ENCODE assay signal across 7 cellular contexts in genomic region chr1:91500756-91501526, GRCh38. TPM values are rescaled to one million over a fixed set of nuclear protein-coding genes. Genes with fewer than 3 reads are reported as not detected.
DNase-seq lines count a peak whose midpoint lies in the region; ATAC-seq, FAIRE-seq and TF ChIP-seq lines count a peak whose summit lies in the region.

Gene CDC7 (plus strand): TSS chr1:91500851. CDS start chr1:91501717, 866 bp downstream.

- no peaks in the 10 kb centered on the region for H3K36me3 Mint-ChIP-seq in astrocyte (ENCODE audit: low read depth, unreplicated experiment)

- H3K79me2 ChIP-seq in astrocyte (ENCODE audit: insufficient read depth, low read length) = peaks cover 22% of the 10 kb centered on the region

- peaks cover 13% of the 10 kb centered on the region for H3K4me1 ChIP-seq in astrocyte (ENCODE audit: insufficient read depth, low read length)
- H3K4me1 ChIP-seq in rectal smooth muscle tissue (ENCODE audit: control insufficient read depth, insufficient read depth, low read length) = no peaks in the 10 kb centered on the region

- H3K4me3 Mint-ChIP-seq in astrocyte (ENCODE audit: unreplicated experiment) = no peak within 1 kb of the TSS

- H3K4me1 Mint-ChIP-seq in astrocyte (ENCODE audit: low read depth, unreplicated experiment) = peaks cover 5% of the 10 kb centered on the region

- no peaks in the 10 kb centered on the region for H4K20me1 ChIP-seq in astrocyte (ENCODE audit: insufficient read depth, low read length)

- H3K27me3 ChIP-seq in astrocyte (ENCODE audit: insufficient read depth, low read length) = no peaks in the 10 kb centered on the region
- H3K27me3 ChIP-seq in rectal smooth muscle tissue (ENCODE audit: control insufficient read depth, insufficient read depth, low read length) = no peaks in the 10 kb centered on the region

- peak within 1 kb of the TSS; percentile 94 for H3K4me2 ChIP-seq in astrocyte (ENCODE audit: low read length)

- H3K4me3 ChIP-seq in astrocyte (ENCODE audit: insufficient read depth, low read depth, low read length) (peak within 1 kb of the TSS; percentile 82), rectal smooth muscle tissue (ENCODE audit: low read length) (peak within 1 kb of the TSS; percentile 82)

- H3K27ac Mint-ChIP-seq in astrocyte (ENCODE audit: unreplicated experiment) = no peak within 1 kb of the TSS

- H3K36me3 ChIP-seq in astrocyte (ENCODE audit: insufficient read depth, low read length) = no peaks in the 10 kb centered on the region
- H3K36me3 ChIP-seq in rectal smooth muscle tissue (ENCODE audit: control insufficient read depth, insufficient read depth, low read length) = no peaks in the 10 kb centered on the region

- peak; percentile 92 for DNase-seq in NCI-H146 treated with DMSO at 0.1 percent for 48 hours (lab: John Stamatoyannopoulos, UW; ENCODE audit: unreplicated experiment)
- DNase-seq in astrocyte (ENCODE audit: low read depth) = peak; percentile 76
- DNase-seq in hepatic stellate cell (ENCODE audit: low spot score) = peak; percentile 91

- no peak for FAIRE-seq in astrocyte (lab: Jason Lieb, UNC)

- peak within 1 kb of the TSS; percentile 99 for H2AFZ ChIP-seq in astrocyte (ENCODE audit: low read depth, low read length)

- TF ChIP-seq CTCF in astrocyte (IDR thresholded peaks at IDR 0.05; ENCODE audit: insufficient read depth, low read depth, low read length) = peak; percentile 42

- H3K9ac ChIP-seq in astrocyte (ENCODE audit: low read length) = peak within 1 kb of the TSS; percentile 91
- H3K9ac ChIP-seq in rectal smooth muscle tissue (ENCODE audit: low read length) = no peak within 1 kb of the TSS

- H3K27ac ChIP-seq in astrocyte (ENCODE audit: low read depth, low read length) (peak within 1 kb of the TSS; percentile 95), rectal smooth muscle tissue (ENCODE audit: low read depth, low read length) (peak within 1 kb of the TSS; percentile 86)

- H3K9me3 Mint-ChIP-seq in astrocyte (ENCODE audit: unreplicated experiment) = no peaks in the 10 kb centered on the region

- H3K27me3 Mint-ChIP-seq in astrocyte (ENCODE audit: low read depth, unreplicated experiment) = no peaks in the 10 kb centered on the region

- ATAC-seq in GM18499 (IDR thresholded peaks at IDR 0.05; ENCODE audit: insufficient read depth, unreplicated experiment) = peak; percentile 56
- peak; percentile 73 for ATAC-seq in HG02884 (IDR thresholded peaks at IDR 0.05; ENCODE audit: unreplicated experiment)

- H3K9me3 ChIP-seq in astrocyte (ENCODE audit: insufficient read depth, low read depth, low read length) = no peaks in the 10 kb centered on the region

- intact Hi-C loops in T-helper 2 cell treated with Interferon-gamma antibody and Interleukin-4, amounts not matched to agents 100 ng/mL and 5 ng/mL, for 36 hours (cut with micrococcal nuclease) = loop anchor here (1.0 to 10.0 kb wide), 10 partner anchors 56 to 984 kb away; partner anchors contain the start of genes BTBD8, GFI1, HFM1 and ZNF644

RNA-seq across cellular contexts. Expression of gene CDC7, which starts in this region (rescaled TPM):
- 25.1 and 30.4 TPM in 2 replicates for total RNA-seq in T-helper 2 cell treated with Interferon-gamma antibody and Interleukin-4, amounts not matched to agents 100 ng/mL and 5 ng/mL, for 36 hours
- 3.3 and 4.0 TPM in 2 replicates for total RNA-seq in astrocyte

Comparison
In these comparisons a context has a peak if more than half of its experiments do, and no peak if none do; other contexts are left out.
1. Peak in every context shown above with its lines: DNase-seq, ATAC-seq, H3K4me3 ChIP-seq and H3K27ac ChIP-seq.